Comparison of ENCODE assay signal across 11 cellular contexts in genomic region chr3:108293858-108294257, GRCh38. TPM values are rescaled to one million over a fixed set of nuclear protein-coding genes. Genes with fewer than 3 reads are reported as not detected.
DNase-seq lines count a peak whose midpoint lies in the region; ATAC-seq, FAIRE-seq and TF ChIP-seq lines count a peak whose summit lies in the region.
"Had no signal": no experiment of that assay in that cellular context is flagged by ENCODE, and none has a peak within 500 bp of the region (broad histone marks: within the 10 kb centered on the region; RNA-seq: fewer than 3 reads in every experiment).

No MANE protein-coding gene starts in this region.

- TF ChIP-seq POLR2A in GM12891 (IDR thresholded peaks at IDR 0.05; ENCODE audit: low read depth, low read length) (no peak), H54 (IDR thresholded peaks at IDR 0.05; ENCODE audit: low read depth, low read length) (no peak)

- ATAC-seq in GM19452 (IDR thresholded peaks at IDR 0.05; ENCODE audit: unreplicated experiment) (peak; percentile 78), HG03064 (IDR thresholded peaks at IDR 0.05; ENCODE audit: low read depth, unreplicated experiment) (peak; percentile 50)
- ATAC-seq: HCT116 had no signal

- peak; percentile 19 for DNase-seq in GM12891 (ENCODE audit: insufficient read length, low spot score)
- DNase-seq in SIG-M5 treated with dmso at 0.1 percent for 504 hours (lab: John Stamatoyannopoulos, UW; ENCODE audit: unreplicated experiment): peak; percentile 88
- DNase-seq in H54 (ENCODE audit: insufficient read length, low spot score): no peak
- no peak for DNase-seq in NCI-H2029 (lab: John Stamatoyannopoulos, UW)
- DNase-seq in NCI-H1417 (lab: John Stamatoyannopoulos, UW): no peak
- no peak for DNase-seq in NCI-H446 treated with DMSO at 0.1 percent for 48 hours (lab: John Stamatoyannopoulos, UW)
- DNase-seq: Caco-2, NCI-H226 had no signal

- peak; percentile 94 for FAIRE-seq in GM12891 (lab: Jason Lieb, UNC)
- FAIRE-seq in H54 (lab: Jason Lieb, UNC): no peak

TF ChIP-seq in GM12891, 5 proteins besides CTCF, POLR2A, EP300 and RAD21:
- no peak for TF ChIP-seq POU2F2 (IDR thresholded peaks at IDR 0.05; ENCODE audit: low read depth, low read length)
- no peak for TF ChIP-seq PAX5 (IDR thresholded peaks at IDR 0.05; ENCODE audit: insufficient read depth, low read length, severe bottlenecking)
- peak; percentile 85 for TF ChIP-seq SPI1 (IDR thresholded peaks at IDR 0.05; ENCODE audit: low read depth, low read length)
TF ChIP-seq in GM12891: peak in this region for 1.

RNA-seq across cellular contexts. Expression of gene HHLA2, which starts 2.5 kb away (rescaled TPM):
- polyA plus RNA-seq in GM12891 (2012; ENCODE audit: low read depth, missing spikeins): 0.13 TPM

Comparison
In these comparisons a context has a peak if more than half of its experiments do, and no peak if none do; other contexts are left out.
1. DNase-seq: peak in GM12891 (single experiment) and SIG-M5 treated with dmso at 0.1 percent for 504 hours (single experiment); none in H54 (single experiment), NCI-H2029 (single experiment), NCI-H1417 (0 of 3) and NCI-H446 treated with DMSO at 0.1 percent for 48 hours (single experiment).